In genomic region chr5:141412853-141413539, GRCh38 we compare ENCODE assay signal across 8 cellular contexts. TPM values are rescaled to one million over a fixed set of nuclear protein-coding genes. Genes with fewer than 3 reads are reported as not detected.
DNase-seq lines count a peak whose midpoint lies in the region; ATAC-seq, FAIRE-seq and TF ChIP-seq lines count a peak whose summit lies in the region.

TSS of gene PCDHGA10 (plus strand) at chr5:141412987. CDS start at chr5:141413176, 189 bp downstream.

- H3K4me1 ChIP-seq in DOHH2 (ENCODE audit: control insufficient read depth, low read length) (no peaks in the 10 kb centered on the region), keratinocyte (ENCODE audit: control insufficient read depth, extremely low read depth, insufficient read depth, low read length) (peaks cover 5% of the 10 kb centered on the region)

- H3K9me2 ChIP-seq in DOHH2 (replicated peaks; ENCODE audit: control insufficient read depth, low read length): no peaks in the 10 kb centered on the region

- H3K9me1 ChIP-seq in keratinocyte (ENCODE audit: control insufficient read depth, extremely low read depth, insufficient read depth, low read length): no peaks in the 10 kb centered on the region

- H3K79me2 ChIP-seq in DOHH2 (ENCODE audit: control insufficient read depth, low read length) (no peaks in the 10 kb centered on the region), keratinocyte (ENCODE audit: control insufficient read depth, insufficient read depth, low read length) (no peaks in the 10 kb centered on the region)

- DNase-seq in HTR-8/SVneo (ENCODE audit: insufficient read length, low spot score): peak; percentile 48
- peak; percentile 42 for DNase-seq in T-helper 2 cell treated with Interferon-gamma antibody and Interleukin-4, amounts not matched to agents 5 μg/mL and 100 μg/mL, for 36 hours (ENCODE audit: low spot score)
- peak; percentile 73 to 81 for DNase-seq in cardiac fibroblast (ENCODE audit: low read depth in 2 of 2)
- no peak for DNase-seq in keratinocyte (ENCODE audit: low read depth, low spot score)
- peak; percentile 59 for DNase-seq in stimulated activated CD4-positive, alpha-beta T cell treated with anti-CD3 and anti-CD28 coated beads, Interleukin-1b, Interleukin-23, amount 100 ng/mL, for 48 hours
- no peak for DNase-seq in hippocampal formation (lab: John Stamatoyannopoulos, UW)

- no peak within 1 kb of the TSS for H3K27ac Mint-ChIP-seq in T-helper 2 cell treated with Interferon-gamma antibody and Interleukin-4, amounts not matched to agents 5 μg/mL and 100 μg/mL, for 36 hours

- TF ChIP-seq CTCF in DOHH2 (IDR thresholded peaks at IDR 0.05; ENCODE audit: low read depth, low read length, poor library complexity, severe bottlenecking): peak; percentile 28
- peak; percentile 68 for TF ChIP-seq CTCF in cardiac fibroblast (IDR thresholded peaks at IDR 0.05; ENCODE audit: low read depth, low read length)
- TF ChIP-seq CTCF in keratinocyte (optimal IDR thresholded peaks at IDR 0.05 in 1 of 3, IDR thresholded peaks at IDR 0.05 in 1 of 3, conservative IDR thresholded peaks at IDR 0.05 in 1 of 3; ENCODE audit: extremely low read depth in 1 of 3, insufficient read depth in 2 of 3, low read length in 3 of 3): peak; percentile 58 to 72 (median 67)

- peaks cover 17% of the 10 kb centered on the region for H3K9me3 Mint-ChIP-seq in T-helper 2 cell treated with Interferon-gamma antibody and Interleukin-4, amounts not matched to agents 5 μg/mL and 100 μg/mL, for 36 hours

- H3K9me3 ChIP-seq in DOHH2 (ENCODE audit: control insufficient read depth, insufficient read depth, low read length): peaks cover 18% of the 10 kb centered on the region; the same call in 1 of the 2 replicates
- peaks cover 23% of the 10 kb centered on the region for H3K9me3 ChIP-seq in keratinocyte (ENCODE audit: control insufficient read depth, low read depth, low read length)

- H3K27me3 ChIP-seq in DOHH2 (ENCODE audit: control insufficient read depth, low read length) (no peaks in the 10 kb centered on the region), keratinocyte (ENCODE audit: control insufficient read depth, extremely low read depth, insufficient read depth, low read length) (peaks cover 15% of the 10 kb centered on the region)

- no peak within 1 kb of the TSS for H3K4me3 ChIP-seq in DOHH2 (ENCODE audit: low read length)
- H3K4me3 ChIP-seq in cardiac fibroblast (replicated peaks in 1 of 2; ENCODE audit: low read depth in 2 of 2, low read length in 2 of 2): peak within 1 kb of the TSS; percentile 11 to 44
- H3K4me3 ChIP-seq in keratinocyte (ENCODE audit: control insufficient read depth in 2 of 3, extremely low read depth in 1 of 3, insufficient read depth in 2 of 3, low read depth in 1 of 3, low read length in 3 of 3): peak within 1 kb of the TSS; percentile 35 to 76 (median 75)

- H4K20me1 ChIP-seq in DOHH2 (ENCODE audit: control insufficient read depth, insufficient read depth, low read depth, low read length) (no peaks in the 10 kb centered on the region), keratinocyte (ENCODE audit: control insufficient read depth, extremely low read depth, insufficient read depth, low read length) (no peaks in the 10 kb centered on the region)

- H3K4me2 ChIP-seq in DOHH2 (ENCODE audit: low read length) (no peak within 1 kb of the TSS), keratinocyte (ENCODE audit: control insufficient read depth, extremely low read depth, insufficient read depth, low read depth, low read length) (peak within 1 kb of the TSS; percentile 82)

- H3F3A ChIP-seq in DOHH2 (ENCODE audit: control insufficient read depth, insufficient read depth): no peaks in the 10 kb centered on the region

- H3K27ac ChIP-seq in DOHH2 (ENCODE audit: low read depth, low read length) (no peak within 1 kb of the TSS), keratinocyte (ENCODE audit: control insufficient read depth, insufficient read depth, low read length) (peak within 1 kb of the TSS; percentile 14)

- H3K36me3 Mint-ChIP-seq in T-helper 2 cell treated with Interferon-gamma antibody and Interleukin-4, amounts not matched to agents 5 μg/mL and 100 μg/mL, for 36 hours (ENCODE audit: low read depth): peaks cover 8% of the 10 kb centered on the region

- H3K36me3 ChIP-seq in DOHH2 (ENCODE audit: control insufficient read depth, low read length): peaks cover 15% of the 10 kb centered on the region
- no peaks in the 10 kb centered on the region for H3K36me3 ChIP-seq in keratinocyte (ENCODE audit: control insufficient read depth in 2 of 2, extremely low read depth in 1 of 2, insufficient read depth in 2 of 2, low read length in 2 of 2)

- peaks cover 15% of the 10 kb centered on the region for H3K4me1 Mint-ChIP-seq in T-helper 2 cell treated with Interferon-gamma antibody and Interleukin-4, amounts not matched to agents 5 μg/mL and 100 μg/mL, for 36 hours (ENCODE audit: low read depth)

- peak within 1 kb of the TSS; percentile 82 for H3K4me3 Mint-ChIP-seq in T-helper 2 cell treated with Interferon-gamma antibody and Interleukin-4, amounts not matched to agents 5 μg/mL and 100 μg/mL, for 36 hours

- H2AFZ ChIP-seq in keratinocyte (ENCODE audit: control insufficient read depth, low read length): peak within 1 kb of the TSS; percentile 80

- peak within 1 kb of the TSS; percentile 66 for H3K9ac ChIP-seq in keratinocyte (ENCODE audit: control insufficient read depth, extremely low read depth, insufficient read depth, low read length)

- dilution Hi-C loops in keratinocyte (cut with MboI; ENCODE audit: extremely low pct_ligation_motif_present, low sequenced_read_pairs): no loop called here

- peaks cover 55% of the 10 kb centered on the region for H3K27me3 Mint-ChIP-seq in T-helper 2 cell treated with Interferon-gamma antibody and Interleukin-4, amounts not matched to agents 5 μg/mL and 100 μg/mL, for 36 hours (ENCODE audit: low read depth)

- ATAC-seq in GM21423 (IDR thresholded peaks at IDR 0.05; ENCODE audit: unreplicated experiment): peak; percentile 76

- no peak for FAIRE-seq in HTR-8/SVneo (lab: Jason Lieb, UNC)
- peak; percentile 26 for FAIRE-seq in keratinocyte (lab: Jason Lieb, UNC)

RNA-seq across cellular contexts. Expression of gene PCDHGA10, which starts in this region (rescaled TPM):
- polyA plus RNA-seq in keratinocyte: 1.3 to 1.8 TPM (median 1.6 TPM) in 3 replicates
- 1.5 TPM for polyA plus RNA-seq in keratinocyte (2011; ENCODE audit: low read depth)
- polyA plus RNA-seq in keratinocyte (2011; cell fraction: cytosol; rRNA removed): 0.52 and 0.53 TPM in 2 replicates
- polyA plus RNA-seq in keratinocyte (2011; cell fraction: nucleus; rRNA removed): 4.7 and 5.0 TPM in 2 replicates
- 2.4 and 2.6 TPM in 2 replicates for polyA plus RNA-seq in keratinocyte (2012; ENCODE audit: low replicate concordance)
- 4.3 to 6.8 TPM (median 5.2 TPM) in 3 replicates for polyA minus RNA-seq in keratinocyte
- 1.5 TPM for polyA minus RNA-seq in keratinocyte (2011; cell fraction: cytosol; rRNA and poly(A)+ RNA removed)
- polyA minus RNA-seq in keratinocyte (2011; cell fraction: nucleus; rRNA and poly(A)+ RNA removed): 8.4 and 11.6 TPM in 2 replicates

Comparison
In these comparisons a context has a peak if more than half of its experiments do, and no peak if none do; other contexts are left out.
1. DNase-seq: peak in HTR-8/SVneo (single experiment), T-helper 2 cell treated with Interferon-gamma antibody and Interleukin-4, amounts not matched to agents 5 μg/mL and 100 μg/mL, for 36 hours (single experiment), cardiac fibroblast (2 of 2) and stimulated activated CD4-positive, alpha-beta T cell treated with anti-CD3 and anti-CD28 coated beads, Interleukin-1b, Interleukin-23, amount 100 ng/mL, for 48 hours (single experiment); none in keratinocyte (single experiment) and hippocampal formation (0 of 2).
2. Peak in every context shown above with its lines, with median percentiles within 50 percentile points of each other: CTCF ChIP-seq.